In the genomic region with DNA sequence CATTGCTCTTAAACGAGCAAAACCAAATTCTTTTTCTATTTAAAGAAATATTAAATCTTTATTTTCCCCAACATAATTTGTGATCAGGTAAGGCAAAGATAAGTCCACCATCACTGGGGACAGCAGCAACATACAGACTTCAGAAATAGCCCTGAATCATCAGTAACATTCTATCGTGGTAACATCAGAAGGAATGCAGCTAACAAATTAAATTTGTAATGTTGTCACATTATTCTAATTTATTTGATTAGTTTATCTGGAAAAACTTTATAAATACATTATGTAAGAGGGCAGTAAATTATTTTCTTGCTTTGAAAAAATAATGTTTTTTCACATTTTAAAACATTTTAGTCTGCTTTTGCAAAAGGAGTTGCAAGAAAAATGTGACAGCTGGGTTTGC, we compare ENCODE assay signal across 22 cellular contexts. TPM values are rescaled to one million over a fixed set of nuclear protein-coding genes. Genes with fewer than 3 reads are reported as not detected.
DNase-seq lines count a peak whose midpoint lies in the region; ATAC-seq and TF ChIP-seq lines count a peak whose summit lies in the region.
"Had no signal": no experiment of that assay in that cellular context is flagged by ENCODE, and none has a peak within 500 bp of the region (broad histone marks: within the 10 kb centered on the region; RNA-seq: fewer than 3 reads in every experiment).

No MANE protein-coding gene starts in this region.

- no peak overlapping the region for H3K9ac ChIP-seq in SK-N-SH
- H3K9ac ChIP-seq: BLaER1 had no signal

- ATAC-seq in SK-N-SH treated with all-trans-retinoic acid at 6 μM for 48 hours = peak; percentile 55; the same call in 2 of the 3 replicates
- no peak for ATAC-seq in activated T-cell treated with anti-CD3 and anti-CD28 coated beads, Interleukin-2, amount 50 U/mL, for 72 hours (replicated peaks in 1 of 2)
- ATAC-seq: GM12878 had no signal

- no peak overlapping the region for H3K4me3 Mint-ChIP-seq in activated T-cell treated with anti-CD3 and anti-CD28 coated beads, Interleukin-2, amount 50 U/mL, for 72 hours
- H3K4me3 Mint-ChIP-seq: CD14-positive monocyte; CD4-positive, alpha-beta memory T cell; CD4-positive, CD25-positive, alpha-beta regulatory T cell; CD8-positive, alpha-beta memory T cell had no signal

- H4K20me1 ChIP-seq in SK-N-SH (ENCODE audit: insufficient read depth) = no peaks in the 10 kb centered on the region
- H4K20me1 ChIP-seq: BLaER1 had no signal

- no peaks in the 10 kb centered on the region for H3K9me2 ChIP-seq in SK-N-SH

- peaks cover 2 to 6% of the 10 kb centered on the region in 2 experiments; a peak in 3 of 4 replicates for H3K4me1 ChIP-seq in SK-N-SH (ENCODE audit: control insufficient read depth in 1 of 2, insufficient read depth in 2 of 2, low read depth in 1 of 2, low read length in 1 of 2)
- H3K4me1 ChIP-seq: BE2C, BLaER1 had no signal

- H3K27ac Mint-ChIP-seq in activated T-cell treated with anti-CD3 and anti-CD28 coated beads, Interleukin-2, amount 50 U/mL, for 72 hours = no peak overlapping the region
- H3K27ac Mint-ChIP-seq: CD14-positive monocyte; CD4-positive, alpha-beta memory T cell; CD4-positive, CD25-positive, alpha-beta regulatory T cell; CD8-positive, alpha-beta memory T cell had no signal

- H3K27me3 ChIP-seq in SK-N-SH (ENCODE audit: insufficient read depth) (no peaks in the 10 kb centered on the region), dorsolateral prefrontal cortex (no peaks in the 10 kb centered on the region)
- H3K27me3 ChIP-seq: BE2C, BLaER1 had no signal

- POLR2A ChIA-PET in SK-N-SH (lab: Yijun Ruan, JAX) = interaction anchor here (0.6 kb wide), 1 partner anchor 105 kb away, joined by 4 read pairs; no protein-coding TSS in a partner anchor

- H3K4me3 ChIP-seq in SK-N-SH (ENCODE audit: low read depth in 2 of 2, low read length in 1 of 2) (no peak overlapping the region), dorsolateral prefrontal cortex (no peak overlapping the region)
- H3K4me3 ChIP-seq: BLaER1, GM12878 had no signal

- 22% methylated on average over 2 of the region's 2 CpGs for WGBS in SK-N-SH (ENCODE audit: low lambda C conversion rate)

- no peak for TF ChIP-seq EP300 in SK-N-SH (IDR thresholded peaks at IDR 0.05; ENCODE audit: borderline replicate concordance in 1 of 2, low read depth in 1 of 2, low read length in 1 of 2)

- no peaks in the 10 kb centered on the region for H3F3A ChIP-seq in SK-N-SH (replicated peaks; ENCODE audit: insufficient read depth)

- no peaks in the 10 kb centered on the region for H3K9me3 ChIP-seq in SK-N-SH
- H3K9me3 ChIP-seq: BE2C, BLaER1 had no signal

- H3K27ac ChIP-seq in SK-N-SH (ENCODE audit: low read depth in 2 of 2, low read length in 1 of 2) (no peak overlapping the region), dorsolateral prefrontal cortex (peak overlapping the region in 51 of 59 donors; percentile 0 to 77 (median 58))
- H3K27ac ChIP-seq: BLaER1 had no signal

- no peak overlapping the region for H3K4me2 ChIP-seq in SK-N-SH
- H3K4me2 ChIP-seq: BLaER1 had no signal

- H3K36me3 Mint-ChIP-seq in activated T-cell treated with anti-CD3 and anti-CD28 coated beads, Interleukin-2, amount 50 U/mL, for 72 hours (ENCODE audit: insufficient read depth in 2 of 2) = no peaks in the 10 kb centered on the region
- H3K36me3 Mint-ChIP-seq: CD4-positive, alpha-beta memory T cell; CD4-positive, CD25-positive, alpha-beta regulatory T cell; CD8-positive, alpha-beta memory T cell had no signal

- no peaks in the 10 kb centered on the region for H3K79me2 ChIP-seq in SK-N-SH (ENCODE audit: insufficient read depth)

- intact Hi-C loops in dorsolateral prefrontal cortex (cut with DNase I) = no loop called here

- no peaks in the 10 kb centered on the region for H3K4me1 Mint-ChIP-seq in activated T-cell treated with anti-CD3 and anti-CD28 coated beads, Interleukin-2, amount 50 U/mL, for 72 hours (ENCODE audit: low read depth)
- H3K4me1 Mint-ChIP-seq: CD4-positive, CD25-positive, alpha-beta regulatory T cell; CD8-positive, alpha-beta memory T cell had no signal

- no peaks in the 10 kb centered on the region for H3K9me3 Mint-ChIP-seq in activated T-cell treated with anti-CD3 and anti-CD28 coated beads, Interleukin-2, amount 50 U/mL, for 72 hours
- H3K9me3 Mint-ChIP-seq: CD14-positive monocyte; CD4-positive, alpha-beta memory T cell; CD4-positive, CD25-positive, alpha-beta regulatory T cell; CD8-positive, alpha-beta memory T cell had no signal

- no peak overlapping the region for H2AFZ ChIP-seq in SK-N-SH (ENCODE audit: low read depth)

- no peak for DNase-seq in SK-N-SH
- DNase-seq in dorsolateral prefrontal cortex = no peak
- DNase-seq in GM19240 (ENCODE audit: insufficient read length, low spot score) = no peak
- no peak for DNase-seq in activated T-cell treated with anti-CD3 and anti-CD28 coated beads, Interleukin-2, amount 50 U/mL, for 72 hours
- DNase-seq: 8988T; ACHN; BE2C; C1 segment of cervical spinal cord; CD4-positive, alpha-beta memory T cell; CD4-positive, CD25-positive, alpha-beta regulatory T cell; CD8-positive, alpha-beta memory T cell; COR-L47; DMS153; DMS53; DMS79; DND-41; EL; GDM1 had no signal

- no peak for TF ChIP-seq CTCF in SK-N-SH (IDR thresholded peaks at IDR 0.05)
- TF ChIP-seq CTCF in dorsolateral prefrontal cortex (IDR thresholded peaks at IDR 0.05 in 54 of 56, conservative IDR thresholded peaks at IDR 0.05 in 2 of 56; ENCODE audit: low read depth in 1 of 56, partially characterized antibody in 56 of 56) = no peak

- TF ChIP-seq RAD21 in SK-N-SH (IDR thresholded peaks at IDR 0.05; ENCODE audit: low read length) = no peak

- no peaks in the 10 kb centered on the region for H3K36me3 ChIP-seq in SK-N-SH (replicated peaks in 1 of 2; ENCODE audit: control insufficient read depth in 1 of 2, insufficient read depth in 2 of 2, low read length in 1 of 2)
- H3K36me3 ChIP-seq: BLaER1 had no signal

- CTCF ChIA-PET in SK-N-SH (lab: Yijun Ruan, JAX) = interaction anchor here (1.0 to 1.8 kb wide), 4 partner anchors 26 to 449 kb away, joined by 3 to 7 read pairs (median 5); a partner anchor contains a TSS

- H3K27me3 Mint-ChIP-seq in activated T-cell treated with anti-CD3 and anti-CD28 coated beads, Interleukin-2, amount 50 U/mL, for 72 hours (ENCODE audit: low read depth) = no peaks in the 10 kb centered on the region
- H3K27me3 Mint-ChIP-seq: CD4-positive, alpha-beta memory T cell had no signal

TF ChIP-seq in SK-N-SH treated with all-trans-retinoic acid at 6 μM for 48 hours, 23 proteins besides CTCF, POLR2A, EP300 and RAD21 (continues in another document):
- TF ChIP-seq, protein P1, sequence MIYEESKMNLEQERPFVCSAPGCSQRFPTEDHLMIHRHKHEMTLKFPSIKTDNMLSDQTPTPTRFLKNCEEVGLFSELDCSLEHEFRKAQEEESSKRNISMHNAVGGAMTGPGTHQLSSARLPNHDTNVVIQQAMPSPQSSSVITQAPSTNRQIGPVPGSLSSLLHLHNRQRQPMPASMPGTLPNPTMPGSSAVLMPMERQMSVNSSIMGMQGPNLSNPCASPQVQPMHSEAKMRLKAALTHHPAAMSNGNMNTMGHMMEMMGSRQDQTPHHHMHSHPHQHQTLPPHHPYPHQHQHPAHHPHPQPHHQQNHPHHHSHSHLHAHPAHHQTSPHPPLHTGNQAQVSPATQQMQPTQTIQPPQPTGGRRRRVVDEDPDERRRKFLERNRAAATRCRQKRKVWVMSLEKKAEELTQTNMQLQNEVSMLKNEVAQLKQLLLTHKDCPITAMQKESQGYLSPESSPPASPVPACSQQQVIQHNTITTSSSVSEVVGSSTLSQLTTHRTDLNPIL (CRISPR knock-in tag; IDR thresholded peaks at IDR 0.05; ENCODE audit: low read depth) = peak; percentile 71; the same call in 1 of the 2 replicates
- TF ChIP-seq SNAI2 (CRISPR knock-in tag; IDR thresholded peaks at IDR 0.05) (no peak), ISL1 (CRISPR knock-in tag; IDR thresholded peaks at IDR 0.05) (peak; percentile 85), PPARA (CRISPR knock-in tag; IDR thresholded peaks at IDR 0.05; ENCODE audit: borderline replicate concordance) (no peak), ZC3H10 (CRISPR knock-in tag; IDR thresholded peaks at IDR 0.05) (no peak)

TF ChIP-seq in SK-N-SH, 30 proteins besides CTCF, POLR2A, EP300 and RAD21 (continues in another document):
- TF ChIP-seq GATA2 (CRISPR knock-in tag; IDR thresholded peaks at IDR 0.05) (no peak), TCF12 (IDR thresholded peaks at IDR 0.05) (no peak), TAF1 (IDR thresholded peaks at IDR 0.05; ENCODE audit: borderline replicate concordance, low read depth, low read length) (no peak), SIN3A (IDR thresholded peaks at IDR 0.05; ENCODE audit: borderline replicate concordance, low read depth, low read length) (no peak), RCOR1 (IDR thresholded peaks at IDR 0.05; ENCODE audit: low read length) (no peak)
- TF ChIP-seq, protein P2, sequence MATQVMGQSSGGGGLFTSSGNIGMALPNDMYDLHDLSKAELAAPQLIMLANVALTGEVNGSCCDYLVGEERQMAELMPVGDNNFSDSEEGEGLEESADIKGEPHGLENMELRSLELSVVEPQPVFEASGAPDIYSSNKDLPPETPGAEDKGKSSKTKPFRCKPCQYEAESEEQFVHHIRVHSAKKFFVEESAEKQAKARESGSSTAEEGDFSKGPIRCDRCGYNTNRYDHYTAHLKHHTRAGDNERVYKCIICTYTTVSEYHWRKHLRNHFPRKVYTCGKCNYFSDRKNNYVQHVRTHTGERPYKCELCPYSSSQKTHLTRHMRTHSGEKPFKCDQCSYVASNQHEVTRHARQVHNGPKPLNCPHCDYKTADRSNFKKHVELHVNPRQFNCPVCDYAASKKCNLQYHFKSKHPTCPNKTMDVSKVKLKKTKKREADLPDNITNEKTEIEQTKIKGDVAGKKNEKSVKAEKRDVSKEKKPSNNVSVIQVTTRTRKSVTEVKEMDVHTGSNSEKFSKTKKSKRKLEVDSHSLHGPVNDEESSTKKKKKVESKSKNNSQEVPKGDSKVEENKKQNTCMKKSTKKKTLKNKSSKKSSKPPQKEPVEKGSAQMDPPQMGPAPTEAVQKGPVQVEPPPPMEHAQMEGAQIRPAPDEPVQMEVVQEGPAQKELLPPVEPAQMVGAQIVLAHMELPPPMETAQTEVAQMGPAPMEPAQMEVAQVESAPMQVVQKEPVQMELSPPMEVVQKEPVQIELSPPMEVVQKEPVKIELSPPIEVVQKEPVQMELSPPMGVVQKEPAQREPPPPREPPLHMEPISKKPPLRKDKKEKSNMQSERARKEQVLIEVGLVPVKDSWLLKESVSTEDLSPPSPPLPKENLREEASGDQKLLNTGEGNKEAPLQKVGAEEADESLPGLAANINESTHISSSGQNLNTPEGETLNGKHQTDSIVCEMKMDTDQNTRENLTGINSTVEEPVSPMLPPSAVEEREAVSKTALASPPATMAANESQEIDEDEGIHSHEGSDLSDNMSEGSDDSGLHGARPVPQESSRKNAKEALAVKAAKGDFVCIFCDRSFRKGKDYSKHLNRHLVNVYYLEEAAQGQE (IDR thresholded peaks at IDR 0.05; ENCODE audit: low read depth, low read length) = no peak

RNA-seq across cellular contexts. Expression of a gene that starts 53.6 kb away (rescaled TPM):
- 21.9 and 30.4 TPM in 2 replicates for polyA plus RNA-seq in SK-N-SH (2012; rRNA removed)
- polyA plus RNA-seq in SK-N-SH (2012; cell fraction: cytosol; rRNA removed) = 26.2 and 32.4 TPM in 2 replicates
- 18.2 and 47.2 TPM in 2 replicates for polyA plus RNA-seq in SK-N-SH (2012; cell fraction: nucleus; rRNA removed)
- 100 to 1,000 TPM; 105 to 231 (median 178) TPM for total RNA-seq in dorsolateral prefrontal cortex
- 100 to 1,000 TPM; 146 to 151 TPM for total RNA-seq in activated T-cell treated with anti-CD3 and anti-CD28 coated beads, Interleukin-2, amount 50 U/mL, for 72 hours

Comparison
In these comparisons a context has a peak if more than half of its experiments do, and no peak if none do; other contexts are left out.
1. H3K27ac ChIP-seq: peak in dorsolateral prefrontal cortex (51 of 59); none in SK-N-SH (0 of 2).